In the genomic region with DNA sequence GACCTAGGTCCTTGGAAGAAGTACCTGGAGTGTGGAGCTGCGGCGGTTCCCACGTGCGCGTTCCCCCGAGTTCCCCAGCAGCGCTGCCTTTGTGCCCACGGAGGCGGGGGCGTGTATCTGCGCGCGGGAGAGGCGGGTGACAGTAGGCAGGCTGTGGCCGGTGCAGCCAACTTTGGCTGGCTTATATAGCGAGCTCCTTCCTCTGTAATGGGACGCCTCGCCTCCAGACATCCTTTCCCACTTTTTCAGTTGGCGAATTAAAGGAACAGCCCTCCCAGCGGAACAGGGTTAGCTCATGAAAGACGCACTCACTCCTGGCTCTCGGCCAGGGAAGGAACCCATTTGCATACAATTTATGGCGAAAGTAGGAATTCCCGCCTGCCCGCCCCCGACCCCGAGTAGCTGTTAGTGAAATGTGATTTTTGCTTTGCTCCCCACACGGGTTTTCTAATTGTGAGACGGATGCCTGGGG, we compare ENCODE assay signal across 9 cellular contexts. TPM values are rescaled to one million over a fixed set of nuclear protein-coding genes. Genes with fewer than 3 reads are reported as not detected.
DNase-seq lines count a peak whose midpoint lies in the region; TF ChIP-seq lines count a peak whose summit lies in the region.
"Had no signal": no experiment of that assay in that cellular context is flagged by ENCODE, and none has a peak within 500 bp of the region (broad histone marks: within the 10 kb centered on the region; RNA-seq: fewer than 3 reads in every experiment).

A gene (minus strand): TSS at position 159 of the 472 bp plus-strand sequence. CDS start 27,139 bp downstream, outside the sequence.

- no TSS peak for BruUV-seq in PC-9 (replicated peaks; lab: Mats Ljungman, UMichigan)

- peaks cover 69% of the 10 kb centered on the region for H3F3A ChIP-seq in GM23248 (ENCODE audit: insufficient read depth)
- peaks cover 50% of the 10 kb centered on the region for H3F3A ChIP-seq in PC-9 (ENCODE audit: insufficient read depth, low read depth)

- in situ Hi-C loops in GM23248 (cut with MboI) = no loop called here

- TF ChIP-seq CTCF in PC-9 (conservative IDR thresholded peaks at IDR 0.05) (no peak), GM20000 (IDR thresholded peaks at IDR 0.05; ENCODE audit: extremely low read depth, missing control alignments) (no peak)

- CTCF ChIA-PET in PC-9 (lab: Charles Lee) = interaction anchor here (0.6 to 0.7 kb wide), 2 partner anchors 294 to 470 kb away, joined by 3 read pairs; no protein-coding TSS in a partner anchor

- H2AFZ ChIP-seq in GM23248 = peak within 1 kb of the TSS; percentile 57
- H2AFZ ChIP-seq in PC-9 = peak within 1 kb of the TSS; percentile 17; the same call in 1 of the 2 replicates

- H4K20me1 ChIP-seq in GM23248 (ENCODE audit: insufficient read depth) (no peaks in the 10 kb centered on the region), PC-9 (ENCODE audit: insufficient read depth) (no peaks in the 10 kb centered on the region; the same call in 1 of the 2 replicates)

- H3K9ac ChIP-seq in GM23248 = peak within 1 kb of the TSS; percentile 65

- H3K9me2 ChIP-seq in GM23248 (ENCODE audit: insufficient read depth) = no peaks in the 10 kb centered on the region
- H3K9me2 ChIP-seq in PC-9 (ENCODE audit: insufficient read depth) = no peaks in the 10 kb centered on the region

- H3K4me3 ChIP-seq in GM23248 = peak within 1 kb of the TSS; percentile 91
- H3K4me3 ChIP-seq in PC-9 = peak within 1 kb of the TSS; percentile 48; the same call in 1 of the 2 replicates
- peak within 1 kb of the TSS; percentile 64 to 72 for H3K4me3 ChIP-seq in muscle layer of duodenum (ENCODE audit: low read depth in 1 of 2, low read length in 2 of 2)

- H3K27ac ChIP-seq in GM23248 = peak within 1 kb of the TSS; percentile 79
- peak within 1 kb of the TSS; percentile 17; the same call in 1 of the 2 replicates for H3K27ac ChIP-seq in PC-9
- H3K27ac ChIP-seq in muscle layer of duodenum (ENCODE audit: low read length) = peak within 1 kb of the TSS; percentile 92
- H3K27ac ChIP-seq: HL-60 had no signal

- intact Hi-C loops in PC-9 (cut with micrococcal nuclease; ENCODE audit: unreplicated experiment) = loop anchor here (5.0 kb wide), 3 partner anchors 39 to 404 kb away; no protein-coding TSS in a partner anchor

- H3K36me3 ChIP-seq in GM23248 (ENCODE audit: low read depth) = no peaks in the 10 kb centered on the region; the same call in 1 of the 2 replicates
- H3K36me3 ChIP-seq in PC-9 (ENCODE audit: low read depth) = no peaks in the 10 kb centered on the region
- H3K36me3 ChIP-seq in muscle layer of duodenum (ENCODE audit: control insufficient read depth in 1 of 2, insufficient read depth in 2 of 2, low read length in 2 of 2) = peaks cover 10 to 11% of the 10 kb centered on the region in 2 donors

- DNase-seq in GM23248 = peak; percentile 88
- peak in 1 of 2 experiments; percentile 8 for DNase-seq in PC-9
- DNase-seq in fibroblast of gingiva (ENCODE audit: low read depth) = peak; percentile 80
- DNase-seq in SIG-M5 treated with dmso at 0.1 percent for 504 hours (lab: John Stamatoyannopoulos, UW; ENCODE audit: unreplicated experiment) = no peak
- no peak for DNase-seq in GM20000 (ENCODE audit: low spot score)
- no peak for DNase-seq in NCI-H2107 treated with DMSO at 0.1 percent for 48 hours (lab: John Stamatoyannopoulos, UW; ENCODE audit: unreplicated experiment)
- DNase-seq in stimulated activated CD4-positive, alpha-beta T cell treated with anti-CD3 and anti-CD28 coated beads, Interleukin-4, amount 100 ng/mL, for 4 hours = no peak

- H3K4me2 ChIP-seq in GM23248 (ENCODE audit: unreplicated experiment) = peak within 1 kb of the TSS; percentile 85
- peak within 1 kb of the TSS; percentile 85 for H3K4me2 ChIP-seq in PC-9

- H3K4me1 ChIP-seq in GM23248 (ENCODE audit: insufficient read depth) (peaks cover 45% of the 10 kb centered on the region), PC-9 (replicated peaks; ENCODE audit: insufficient read depth) (peaks cover 64% of the 10 kb centered on the region), muscle layer of duodenum (ENCODE audit: control insufficient read depth in 1 of 2, insufficient read depth in 2 of 2, low read length in 2 of 2) (no peaks in the 10 kb centered on the region)

- H3K79me2 ChIP-seq in GM23248 (ENCODE audit: insufficient read depth) (peaks cover 34% of the 10 kb centered on the region), PC-9 (ENCODE audit: low read depth) (no peaks in the 10 kb centered on the region)

- H3K27me3 ChIP-seq in GM23248 (replicated peaks; ENCODE audit: insufficient read depth) (no peaks in the 10 kb centered on the region), PC-9 (ENCODE audit: insufficient read depth, low read depth) (no peaks in the 10 kb centered on the region), muscle layer of duodenum (ENCODE audit: low read depth, low read length) (peaks cover 8% of the 10 kb centered on the region)

- POLR2A ChIA-PET in PC-9 (lab: Charles Lee; ENCODE audit: unreplicated experiment) = interaction anchor here (0.7 kb wide), 1 partner anchor 305 kb away, joined by 6 read pairs; no protein-coding TSS in a partner anchor

- 0% methylated on average over 29 of the region's 29 CpGs for WGBS in GM23248 (ENCODE audit: low coverage in 1 of 2, low lambda C conversion rate in 2 of 2, missing lambda C conversion rate in 2 of 2), 2 experiments

- H3K9me3 ChIP-seq in GM23248 (ENCODE audit: low read depth) (no peaks in the 10 kb centered on the region), PC-9 (ENCODE audit: insufficient read depth, low read depth) (no peaks in the 10 kb centered on the region), muscle layer of duodenum (ENCODE audit: control insufficient read depth in 1 of 2, low read length in 2 of 2) (no peaks in the 10 kb centered on the region)

RNA-seq across cellular contexts. Expression of the gene that starts here (rescaled TPM):
- total RNA-seq in GM23248 (2014; rRNA removed; shearing (Covaris generic)) = 319 and 372 TPM in 2 replicates
- polyA plus RNA-seq in GM23248 (2016; fragmentation: Nextera tagmentation; extraction: Ambion mirVana) = 165 and 168 TPM in 2 replicates
- total RNA-seq in PC-9 (2021) = 1.1 and 1.9 TPM in 2 replicates

Comparison
In these comparisons a context has a peak if more than half of its experiments do, and no peak if none do; other contexts are left out.
1. RNA of the gene that starts here (total RNA-seq): 319 to 372 TPM in GM23248; 1.1 to 1.9 TPM in PC-9; every median in the first group is over 100 times any median in the second.
2. DNase-seq: peak in GM23248 (single experiment) and fibroblast of gingiva (single experiment); none in SIG-M5 treated with dmso at 0.1 percent for 504 hours (single experiment), GM20000 (single experiment), NCI-H2107 treated with DMSO at 0.1 percent for 48 hours (single experiment) and stimulated activated CD4-positive, alpha-beta T cell treated with anti-CD3 and anti-CD28 coated beads, Interleukin-4, amount 100 ng/mL, for 4 hours (0 of 2).
3. H3K27ac ChIP-seq: peak in every context shown above with its lines; median percentile 92 in muscle layer of duodenum; 79 in GM23248; 17 in PC-9.
4. Peak in every context shown above with its lines, with median percentiles within 50 percentile points of each other: H3K4me3 ChIP-seq.